9 cellular contexts compared by ENCODE assay signal in genomic region chr7:21568762-21569161, GRCh38. TPM values are rescaled to one million over a fixed set of nuclear protein-coding genes. Genes with fewer than 3 reads are reported as not detected.
DNase-seq lines count a peak whose midpoint lies in the region; ATAC-seq and TF ChIP-seq lines count a peak whose summit lies in the region.
"Had no signal": no experiment of that assay in that cellular context is flagged by ENCODE, and none has a peak within 500 bp of the region (broad histone marks: within the 10 kb centered on the region; RNA-seq: fewer than 3 reads in every experiment).

No MANE protein-coding gene starts in this region.

- intact Hi-C loops in Caco-2 (cut with micrococcal nuclease; ENCODE audit: unreplicated experiment) = loop anchor here (1.0 kb wide), 3 partner anchors 199 to 312 kb away; no protein-coding TSS in a partner anchor

- CTCF ChIA-PET in Caco-2 (lab: Charles Lee) = no interaction called here

- no peaks in the 10 kb centered on the region for H3K36me3 ChIP-seq in Caco-2 (ENCODE audit: control insufficient read depth, insufficient read depth, low read length)

- POLR2A ChIA-PET in Caco-2 (lab: Charles Lee) = interaction anchor here (0.5 kb wide), 1 partner anchor 35 kb away, joined by 3 read pairs; no protein-coding TSS in a partner anchor

- H3K27me3 Mint-ChIP-seq in Caco-2 (ENCODE audit: insufficient read depth, unreplicated experiment) (no peaks in the 10 kb centered on the region), HFFc6 (ENCODE audit: insufficient read depth) (peaks cover 4% of the 10 kb centered on the region)
- no peaks in the 10 kb centered on the region for H3K27me3 Mint-ChIP-seq in activated naive CD8-positive, alpha-beta T cell treated with anti-CD3 and anti-CD28 coated beads for 36 hours

- H3K36me3 Mint-ChIP-seq in Caco-2 (ENCODE audit: insufficient read depth, unreplicated experiment) = no peaks in the 10 kb centered on the region
- no peaks in the 10 kb centered on the region for H3K36me3 Mint-ChIP-seq in HFFc6 (ENCODE audit: low read depth)
- H3K36me3 Mint-ChIP-seq in activated naive CD8-positive, alpha-beta T cell treated with anti-CD3 and anti-CD28 coated beads for 36 hours = no peaks in the 10 kb centered on the region

- no peaks in the 10 kb centered on the region for H3K9me3 ChIP-seq in Caco-2

- no peak overlapping the region for H3K4me3 ChIP-seq in Caco-2 (ENCODE audit: low read depth, low read length)

- no peaks in the 10 kb centered on the region for H3K4me1 ChIP-seq in Caco-2

- TF ChIP-seq CTCF in Caco-2 (IDR thresholded peaks at IDR 0.05; ENCODE audit: insufficient read depth in 1 of 2, low read depth in 1 of 2, low read length in 1 of 2, severe bottlenecking in 1 of 2, unreplicated experiment in 1 of 2) (peak; percentile 12 to 36), HFFc6 (IDR thresholded peaks at IDR 0.05) (peak; percentile 21; the same call in 1 of the 2 replicates)

- H3K27me3 ChIP-seq in Caco-2 (replicated peaks; ENCODE audit: control insufficient read depth, insufficient read depth, low read length) = no peaks in the 10 kb centered on the region

- DNase-seq in Caco-2 (peak in 1 of 2 experiments; percentile 32), HFFc6 (no peak), SHP77 (lab: John Stamatoyannopoulos, UW) (peak; percentile 23 to 25), kidney glomerular epithelial cell (lab: John Stamatoyannopoulos, UW) (peak; percentile 15)
- DNase-seq in activated naive CD8-positive, alpha-beta T cell treated with anti-CD3 and anti-CD28 coated beads for 36 hours = no peak
- DNase-seq: activated naive CD8-positive, alpha-beta T cell treated with anti-CD3 and anti-CD28 coated beads, Interleukin-2, amount 50 U/mL, for 24 hours had no signal

- H3K9me3 Mint-ChIP-seq in Caco-2 (ENCODE audit: unreplicated experiment) (peaks cover 4% of the 10 kb centered on the region), HFFc6 (no peaks in the 10 kb centered on the region)
- no peaks in the 10 kb centered on the region for H3K9me3 Mint-ChIP-seq in activated naive CD8-positive, alpha-beta T cell treated with anti-CD3 and anti-CD28 coated beads for 36 hours
- H3K9me3 Mint-ChIP-seq: activated naive CD8-positive, alpha-beta T cell treated with anti-CD3 and anti-CD28 coated beads, Interleukin-2, amount 50 U/mL, for 24 hours had no signal

- BruUV-seq in Caco-2 (replicated peaks; lab: Mats Ljungman, UMichigan) = no TSS peak

- H3K27ac Mint-ChIP-seq in Caco-2 (ENCODE audit: unreplicated experiment) (no peak overlapping the region), HFFc6 (no peak overlapping the region)
- no peak overlapping the region for H3K27ac Mint-ChIP-seq in activated naive CD8-positive, alpha-beta T cell treated with anti-CD3 and anti-CD28 coated beads for 36 hours
- H3K27ac Mint-ChIP-seq: activated naive CD8-positive, alpha-beta T cell treated with anti-CD3 and anti-CD28 coated beads, Interleukin-2, amount 50 U/mL, for 24 hours had no signal

- H3K4me3 Mint-ChIP-seq in Caco-2 (ENCODE audit: unreplicated experiment) (no peak overlapping the region), HFFc6 (no peak overlapping the region)
- no peak overlapping the region for H3K4me3 Mint-ChIP-seq in activated naive CD8-positive, alpha-beta T cell treated with anti-CD3 and anti-CD28 coated beads for 36 hours
- H3K4me3 Mint-ChIP-seq: activated naive CD8-positive, alpha-beta T cell treated with anti-CD3 and anti-CD28 coated beads, Interleukin-2, amount 50 U/mL, for 24 hours had no signal

- ATAC-seq in GM18868 (IDR thresholded peaks at IDR 0.05; ENCODE audit: unreplicated experiment) (no peak), GM21381 (IDR thresholded peaks at IDR 0.05; ENCODE audit: unreplicated experiment) (no peak), HG02571 (IDR thresholded peaks at IDR 0.05; ENCODE audit: unreplicated experiment) (no peak)
- ATAC-seq: activated naive CD8-positive, alpha-beta T cell treated with anti-CD3 and anti-CD28 coated beads, Interleukin-2, amount 50 U/mL, for 24 hours had no signal

- no peaks in the 10 kb centered on the region for H3K4me1 Mint-ChIP-seq in Caco-2 (ENCODE audit: low read depth, unreplicated experiment)
- H3K4me1 Mint-ChIP-seq in HFFc6 (ENCODE audit: low read depth) = no peaks in the 10 kb centered on the region
- H3K4me1 Mint-ChIP-seq in activated naive CD8-positive, alpha-beta T cell treated with anti-CD3 and anti-CD28 coated beads for 36 hours = no peaks in the 10 kb centered on the region
- H3K4me1 Mint-ChIP-seq: activated naive CD8-positive, alpha-beta T cell treated with anti-CD3 and anti-CD28 coated beads, Interleukin-2, amount 50 U/mL, for 24 hours had no signal

RNA-seq across cellular contexts. Expression of gene DNAH11, which starts 25.9 kb away (rescaled TPM):
- total RNA-seq in Caco-2 (2022) = 1.3 and 2.0 TPM in 2 replicates
- total RNA-seq in HFFc6 (2021; fragmentation: NEBNext Ultra II Directional; extraction: Animal tissue kit (Norgen Biotek cat#: 25700)) = 1 to 10 TPM; 1.2 to 2.4 (median 2.1) TPM
- total RNA-seq in activated naive CD8-positive, alpha-beta T cell treated with anti-CD3 and anti-CD28 coated beads for 36 hours = under 1 TPM in 1 of 2 experiments, not detected in 1; 0.02 TPM

Comparison
In these comparisons a context has a peak if more than half of its experiments do, and no peak if none do; other contexts are left out.
1. DNase-seq: peak in SHP77 (2 of 2) and kidney glomerular epithelial cell (single experiment); none in HFFc6 (single experiment) and activated naive CD8-positive, alpha-beta T cell treated with anti-CD3 and anti-CD28 coated beads for 36 hours (single experiment).